9 cellular contexts compared by ENCODE assay signal in the genomic region with DNA sequence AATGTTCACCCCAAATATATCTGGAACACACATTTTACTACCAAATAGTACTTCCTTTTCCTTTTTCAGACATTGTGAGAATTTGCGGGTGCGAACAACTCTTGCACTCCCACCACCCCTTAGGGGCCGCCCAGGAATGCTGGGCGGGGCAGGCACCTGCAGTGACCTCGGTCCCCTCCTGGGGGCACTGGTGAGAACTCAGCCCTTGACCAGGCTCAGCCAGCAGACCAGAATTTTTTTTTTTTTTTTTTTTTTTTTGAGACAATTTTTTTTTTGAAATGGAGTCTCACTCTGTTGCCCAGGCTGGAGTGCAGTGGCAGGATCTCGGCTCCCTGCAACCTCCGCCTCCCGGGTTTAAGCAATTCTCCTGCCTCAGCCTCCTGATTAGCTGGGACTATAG.
DNase-seq lines count a peak whose midpoint lies in the region; FAIRE-seq and TF ChIP-seq lines count a peak whose summit lies in the region.
"Had no signal": no experiment of that assay in that cellular context is flagged by ENCODE, and none has a peak within 500 bp of the region (broad histone marks: within the 10 kb centered on the region; RNA-seq: fewer than 3 reads in every experiment).

No MANE protein-coding gene starts in this region.

- no peak overlapping the region for H4K8ac ChIP-seq in H1 (ENCODE audit: extremely low read depth, insufficient read depth, low read length)

- H3K4me2 ChIP-seq in Loucy (ENCODE audit: low read depth, low read length, poor library complexity, severe bottlenecking) (no peak overlapping the region), H1 (ENCODE audit: insufficient read depth in 1 of 2, low read depth in 2 of 2, low read length in 2 of 2) (no peak overlapping the region)

- TF ChIP-seq RAD21 in H1 (IDR thresholded peaks at IDR 0.05 in 1 of 2, conservative IDR thresholded peaks at IDR 0.05 in 1 of 2; ENCODE audit: low read depth in 2 of 2, low read length in 2 of 2) = peak; percentile 54 to 63

- no peak overlapping the region for H2AFZ ChIP-seq in Loucy (ENCODE audit: low read length)
- H2AFZ ChIP-seq in H1 (ENCODE audit: low read length) = no peak overlapping the region

- H3K36me3 Mint-ChIP-seq in activated CD4-positive, alpha-beta memory T cell treated with anti-CD3 and anti-CD28 coated beads for 36 hours = no peaks in the 10 kb centered on the region
- H3K36me3 Mint-ChIP-seq in activated CD4-positive, alpha-beta memory T cell treated with anti-CD3 and anti-CD28 coated beads, Interleukin-2, amount 10 ng/mL, durations not matched to agents 7 days and 5 days (ENCODE audit: low read depth) = no peaks in the 10 kb centered on the region

- WGBS in H1 (ENCODE audit: extremely low coverage in 1 of 2, insufficient coverage in 1 of 2, insufficient read length in 1 of 2, insufficient replicate concordance in 2 of 2, low coverage in 1 of 2, low lambda C conversion rate in 2 of 2, missing lambda C conversion rate in 1 of 2), 2 experiments = 67% methylated on average over 8 of the region's 8 CpGs; no CpG with 5 or more reads in 1 of the 2 experiments

- H3K79me1 ChIP-seq in H1 (ENCODE audit: low read depth, low read length) = no peaks in the 10 kb centered on the region

- no peak overlapping the region for H4K91ac ChIP-seq in H1 (replicated peaks; ENCODE audit: insufficient read length, low read length)

- H2BK5ac ChIP-seq in H1 (ENCODE audit: low read depth, low read length) = no peak overlapping the region

- FAIRE-seq in H1 (lab: Jason Lieb, UNC) = no peak

- no peak overlapping the region for H2BK12ac ChIP-seq in H1 (ENCODE audit: low read depth, low read length)

- H3K9me2 ChIP-seq in Loucy (replicated peaks; ENCODE audit: low read depth, low read length) = no peaks in the 10 kb centered on the region

- no peak for TF ChIP-seq EP300 in H1 (IDR thresholded peaks at IDR 0.05; ENCODE audit: borderline replicate concordance in 1 of 2, low read depth in 2 of 2, low read length in 2 of 2)

- POLR2A ChIA-PET in activated CD4-positive, alpha-beta memory T cell treated with anti-CD3 and anti-CD28 coated beads for 36 hours (lab: Charles Lee) = no interaction called here
- POLR2A ChIA-PET in activated CD4-positive, alpha-beta memory T cell treated with anti-CD3 and anti-CD28 coated beads, Interleukin-2, amount 10 ng/mL, durations not matched to agents 7 days and 5 days (lab: Charles Lee) = no interaction called here
- POLR2A ChIA-PET in H1 (lab: Charles Lee; ENCODE audit: partially characterized antibody) = no interaction called here

- no peak overlapping the region for H2BK20ac ChIP-seq in H1 (ENCODE audit: low read length)

- H3K36me3 ChIP-seq in Loucy (ENCODE audit: insufficient read depth, low read length) (no peaks in the 10 kb centered on the region), H1 (ENCODE audit: control insufficient read depth in 2 of 4, insufficient read depth in 4 of 4, low read length in 3 of 4) (peaks cover 0 to 1% (median under 1%) of the 10 kb centered on the region in 4 experiments; a peak in 2 of 8 replicates)

- H3K18ac ChIP-seq in H1 (ENCODE audit: extremely low read depth, low read length) = no peak overlapping the region

- H4K20me1 ChIP-seq in Loucy (ENCODE audit: insufficient read depth, low read length, poor library complexity, severe bottlenecking) (no peaks in the 10 kb centered on the region), H1 (replicated peaks in 1 of 2; ENCODE audit: control insufficient read depth in 1 of 2, insufficient read depth in 2 of 2, low read length in 2 of 2) (peaks cover 0 to 3% of the 10 kb centered on the region in 2 experiments)

- H4K5ac ChIP-seq in H1 (ENCODE audit: insufficient read length, low read depth, low read length) = no peak overlapping the region

- no peaks in the 10 kb centered on the region for H3K23me2 ChIP-seq in H1 (ENCODE audit: low read depth, low read length)

- no peak overlapping the region for H3K9ac ChIP-seq in Loucy (ENCODE audit: low read depth, low read length, poor library complexity, severe bottlenecking)
- no peak overlapping the region for H3K9ac ChIP-seq in H1 (replicated peaks in 1 of 4; ENCODE audit: extremely low read depth in 1 of 4, low read depth in 3 of 4, low read length in 3 of 4)

- TF ChIP-seq POLR2A in H1 (IDR thresholded peaks at IDR 0.05; ENCODE audit: control extremely low read depth in 1 of 2, low read depth in 2 of 2, low read length in 2 of 2) = no peak

- peak; percentile 47 for DNase-seq in activated CD4-positive, alpha-beta memory T cell treated with anti-CD3 and anti-CD28 coated beads for 36 hours
- DNase-seq in activated CD4-positive, alpha-beta memory T cell treated with anti-CD3 and anti-CD28 coated beads, Interleukin-2, amount 10 ng/mL, durations not matched to agents 7 days and 5 days = no peak
- peak in 1 of 2 experiments; percentile 88 for DNase-seq in H1 (ENCODE audit: low read depth in 1 of 2, low spot score in 2 of 2)
- DNase-seq in stimulated activated CD8-positive, alpha-beta memory T cell treated with anti-CD3 and anti-CD28 coated beads, Interleukin-2, amount 100 ng/mL, for 48 hours (ENCODE audit: low read depth in 2 of 2) = peak; percentile 15 to 18
- DNase-seq in GF-D8 (lab: John Stamatoyannopoulos, UW) = no peak
- DNase-seq in NCI-H2227 (lab: John Stamatoyannopoulos, UW; ENCODE audit: unreplicated experiment) = no peak
- DNase-seq in SW480 (ENCODE audit: low spot score) = no peak
- DNase-seq: DMS79 had no signal

- H3K27me3 Mint-ChIP-seq in activated CD4-positive, alpha-beta memory T cell treated with anti-CD3 and anti-CD28 coated beads for 36 hours = peaks cover 10% of the 10 kb centered on the region
- H3K27me3 Mint-ChIP-seq in activated CD4-positive, alpha-beta memory T cell treated with anti-CD3 and anti-CD28 coated beads, Interleukin-2, amount 10 ng/mL, durations not matched to agents 7 days and 5 days = peaks cover 2% of the 10 kb centered on the region

- CTCF ChIA-PET in activated CD4-positive, alpha-beta memory T cell treated with anti-CD3 and anti-CD28 coated beads for 36 hours (lab: Charles Lee) = interaction anchor here (0.5 to 0.7 kb wide), 2 partner anchors 11 to 591 kb away, joined by 3 to 4 read pairs; no protein-coding TSS in a partner anchor
- CTCF ChIA-PET in activated CD4-positive, alpha-beta memory T cell treated with anti-CD3 and anti-CD28 coated beads, Interleukin-2, amount 10 ng/mL, durations not matched to agents 7 days and 5 days (lab: Charles Lee) = no interaction called here
- CTCF ChIA-PET in H1 (lab: Charles Lee; ENCODE audit: partially characterized antibody) = interaction anchor here (0.6 to 3.4 kb wide), 12 partner anchors 8 to 683 kb away, joined by 3 to 22 read pairs (median 4); no protein-coding TSS in a partner anchor

- H3K9me3 Mint-ChIP-seq in activated CD4-positive, alpha-beta memory T cell treated with anti-CD3 and anti-CD28 coated beads for 36 hours = no peaks in the 10 kb centered on the region
- no peaks in the 10 kb centered on the region for H3K9me3 Mint-ChIP-seq in activated CD4-positive, alpha-beta memory T cell treated with anti-CD3 and anti-CD28 coated beads, Interleukin-2, amount 10 ng/mL, durations not matched to agents 7 days and 5 days

- H3K4me3 Mint-ChIP-seq in activated CD4-positive, alpha-beta memory T cell treated with anti-CD3 and anti-CD28 coated beads for 36 hours = no peak overlapping the region
- H3K4me3 Mint-ChIP-seq in activated CD4-positive, alpha-beta memory T cell treated with anti-CD3 and anti-CD28 coated beads, Interleukin-2, amount 10 ng/mL, durations not matched to agents 7 days and 5 days = no peak overlapping the region

- H3K56ac ChIP-seq in H1 (replicated peaks; ENCODE audit: insufficient read length, low read depth, low read length) = no peak overlapping the region

- intact Hi-C loops in activated CD4-positive, alpha-beta memory T cell treated with anti-CD3 and anti-CD28 coated beads for 36 hours (cut with micrococcal nuclease) = no loop called here

- no peak overlapping the region for H3K27ac ChIP-seq in H1 (ENCODE audit: low read depth, low read length)

- no peak overlapping the region for H2BK120ac ChIP-seq in H1 (replicated peaks; ENCODE audit: low read depth, low read length)

- H2BK15ac ChIP-seq in H1 (ENCODE audit: low read length) = no peak overlapping the region

- H3K14ac ChIP-seq in H1 (ENCODE audit: insufficient read length) = no peak overlapping the region

- H3K23ac ChIP-seq in H1 (ENCODE audit: insufficient read length) = no peak overlapping the region

- no peaks in the 10 kb centered on the region for H3F3A ChIP-seq in Loucy (ENCODE audit: low read depth)

- H3K9me3 ChIP-seq in Loucy (ENCODE audit: insufficient read depth, low read depth, low read length) (no peaks in the 10 kb centered on the region), H1 (ENCODE audit: insufficient read depth in 2 of 2, low read depth in 1 of 2, low read length in 1 of 2) (no peaks in the 10 kb centered on the region)

- H3K4ac ChIP-seq in H1 (replicated peaks; ENCODE audit: insufficient read length, low read depth, low read length) = no peak overlapping the region

- H3K4me1 ChIP-seq in Loucy (ENCODE audit: insufficient read depth, low read length, poor library complexity, severe bottlenecking) = no peaks in the 10 kb centered on the region
- H3K4me1 ChIP-seq in H1 (replicated peaks in 1 of 4; ENCODE audit: control insufficient read depth in 3 of 4, insufficient read depth in 4 of 4, low read length in 3 of 4) = no peaks in the 10 kb centered on the region

- TF ChIP-seq CTCF in Loucy (conservative IDR thresholded peaks at IDR 0.05; ENCODE audit: low read length) (peak; percentile 62), H1 (IDR thresholded peaks at IDR 0.05; ENCODE audit: control extremely low read depth in 1 of 3, insufficient read depth in 1 of 3, low read depth in 1 of 3, low read length in 3 of 3) (peak; percentile 64 to 73 (median 65))

- H3K27me3 ChIP-seq in Loucy (ENCODE audit: insufficient read depth, low read length, poor library complexity, severe bottlenecking) (no peaks in the 10 kb centered on the region), H1 (replicated peaks in 1 of 4; ENCODE audit: control insufficient read depth in 3 of 4, extremely low read depth in 1 of 4, insufficient read depth in 3 of 4, low read length in 3 of 4) (no peaks in the 10 kb centered on the region)

- no peaks in the 10 kb centered on the region for H3K4me1 Mint-ChIP-seq in activated CD4-positive, alpha-beta memory T cell treated with anti-CD3 and anti-CD28 coated beads for 36 hours (ENCODE audit: low read depth)
- H3K4me1 Mint-ChIP-seq in activated CD4-positive, alpha-beta memory T cell treated with anti-CD3 and anti-CD28 coated beads, Interleukin-2, amount 10 ng/mL, durations not matched to agents 7 days and 5 days = no peaks in the 10 kb centered on the region

- H3K79me2 ChIP-seq in Loucy (ENCODE audit: insufficient read depth, low read length) (no peaks in the 10 kb centered on the region), H1 (ENCODE audit: control insufficient read depth in 1 of 2, insufficient read depth in 2 of 2, low read length in 2 of 2) (no peaks in the 10 kb centered on the region)

- no peak overlapping the region for H3K27ac Mint-ChIP-seq in activated CD4-positive, alpha-beta memory T cell treated with anti-CD3 and anti-CD28 coated beads for 36 hours
- no peak overlapping the region for H3K27ac Mint-ChIP-seq in activated CD4-positive, alpha-beta memory T cell treated with anti-CD3 and anti-CD28 coated beads, Interleukin-2, amount 10 ng/mL, durations not matched to agents 7 days and 5 days

- no peak overlapping the region for H2AK5ac ChIP-seq in H1 (ENCODE audit: low read depth, low read length)

- H3K4me3 ChIP-seq in Loucy (ENCODE audit: low read length, poor library complexity, severe bottlenecking) = no peak overlapping the region
- no peak overlapping the region for H3K4me3 ChIP-seq in H1 (ENCODE audit: extremely low read depth in 1 of 4, insufficient read depth in 2 of 4, low read depth in 3 of 4, low read length in 4 of 4)

Comparison
In these comparisons a context has a peak if more than half of its experiments do, and no peak if none do; other contexts are left out.
1. DNase-seq: peak in activated CD4-positive, alpha-beta memory T cell treated with anti-CD3 and anti-CD28 coated beads for 36 hours (single experiment) and stimulated activated CD8-positive, alpha-beta memory T cell treated with anti-CD3 and anti-CD28 coated beads, Interleukin-2, amount 100 ng/mL, for 48 hours (2 of 2); none in activated CD4-positive, alpha-beta memory T cell treated with anti-CD3 and anti-CD28 coated beads, Interleukin-2, amount 10 ng/mL, durations not matched to agents 7 days and 5 days (single experiment), GF-D8 (single experiment), NCI-H2227 (single experiment) and SW480 (single experiment).